ENCODE assay signal across 32 cellular contexts in genomic region chr4:150779707-150780106, GRCh38.
"Had no signal": no experiment of that assay in that cellular context is flagged by ENCODE, and none has a peak within 500 bp of the region (broad histone marks: within the 10 kb centered on the region; RNA-seq: fewer than 3 reads in every experiment).

No MANE protein-coding gene starts in this region.

- H3K36me3 ChIP-seq: adrenal gland, ascending aorta, brain microvascular endothelial cell, breast epithelium, cardiac muscle cell had no signal

- DNase-seq: activated effector memory CD4-positive, alpha-beta T cell treated with anti-CD3 and anti-CD28 coated beads, Interleukin-2, amount 50 U/mL, for 16 hours; activated effector memory CD4-positive, alpha-beta T cell treated with Interleukin-2 at 50 U/mL for 16 hours; activated gamma-delta T cell treated with Interleukin-2 at 50 U/mL for 16 hours; activated naive CD4-positive, alpha-beta T cell; activated naive CD4-positive, alpha-beta T cell treated with anti-CD3 and anti-CD28 coated beads for 36 hours; activated naive CD4-positive, alpha-beta T cell treated with anti-CD3 and anti-CD28 coated beads, Interleukin-2, amount 10 ng/mL, durations not matched to agents 7 days and 5 days; activated naive CD4-positive, alpha-beta T cell treated with anti-CD3 and anti-CD28 coated beads, Interleukin-2, amount 50 U/mL, for 16 hours; activated naive CD4-positive, alpha-beta T cell treated with Interleukin-2 at 50 U/mL for 16 hours; activated naive CD8-positive, alpha-beta T cell treated with anti-CD3 and anti-CD28 coated beads for 36 hours; activated naive CD8-positive, alpha-beta T cell treated with anti-CD3 and anti-CD28 coated beads, Interleukin-2, amount 10 ng/mL, durations not matched to agents 7 days and 5 days; activated naive CD8-positive, alpha-beta T cell treated with anti-CD3 and anti-CD28 coated beads, Interleukin-2, amount 50 U/mL, for 24 hours; activated T-cell treated with anti-CD3 and anti-CD28 coated beads, Interleukin-2, amount 50 U/mL, for 24 hours; activated T-cell treated with anti-CD3 and anti-CD28 coated beads, Interleukin-2, amount 50 U/mL, for 4 hours; activated T-cell treated with anti-CD3 and anti-CD28 coated beads, Interleukin-2, amount 50 U/mL, for 48 hours; activated T-cell treated with anti-CD3 and anti-CD28 coated beads, Interleukin-2, amount 50 U/mL, for 72 hours; adrenal gland; amniotic stem cell; amygdala; anterior cingulate cortex; aorta; body of pancreas; brain microvascular endothelial cell; caudate nucleus; central memory CD4-positive, alpha-beta T cell; cerebellar nuclear complex had no signal

- H3K4me1 ChIP-seq: ascending aorta, breast epithelium had no signal

- H3K27ac ChIP-seq: adrenal gland, ascending aorta, body of pancreas, brain microvascular endothelial cell, breast epithelium, cardiac muscle cell had no signal

- H3K9me3 ChIP-seq: adrenal gland, ascending aorta, body of pancreas, breast epithelium had no signal

- FAIRE-seq: astrocyte, bronchial epithelial cell had no signal

- ATAC-seq: activated naive CD4-positive, alpha-beta T cell treated with anti-CD3 and anti-CD28 coated beads, Interleukin-2, amount 50 U/mL, for 72 hours; activated naive CD8-positive, alpha-beta T cell treated with anti-CD3 and anti-CD28 coated beads, Interleukin-2, amount 50 U/mL, for 24 hours; activated T-cell treated with anti-CD3 and anti-CD28 coated beads, Interleukin-2, amount 50 U/mL, for 4 hours; activated T-cell treated with anti-CD3 and anti-CD28 coated beads, Interleukin-2, amount 50 U/mL, for 72 hours; activated T-helper 17 cell treated with anti-CD3 and anti-CD28 coated beads, Interleukin-2, amount 50 U/mL, for 72 hours; body of pancreas had no signal

- H3K4me3 ChIP-seq: adrenal gland, ascending aorta, body of pancreas, breast epithelium, cardiac muscle cell had no signal
